ENCODE assay signal across 8 cellular contexts in genomic region chr14:34331728-34332623, GRCh38.
DNase-seq lines count a peak whose midpoint lies in the region; ATAC-seq and TF ChIP-seq lines count a peak whose summit lies in the region.

No MANE protein-coding gene starts in this region.

- TF ChIP-seq CTCF in mesothelial cell of epicardium (IDR thresholded peaks at IDR 0.05; ENCODE audit: unreplicated experiment), result peak; percentile 71

- peaks cover 12% of the 10 kb centered on the region for H3K4me1 Mint-ChIP-seq in mesothelial cell of epicardium

- ATAC-seq in GM18873 (IDR thresholded peaks at IDR 0.05; ENCODE audit: low FRiP score, unreplicated experiment) (peak; percentile 99), HG03097 (IDR thresholded peaks at IDR 0.05; ENCODE audit: low FRiP score, unreplicated experiment) (peak; percentile 74)

- no peaks in the 10 kb centered on the region for H3K36me3 Mint-ChIP-seq in mesothelial cell of epicardium

- no peaks in the 10 kb centered on the region for H3K27me3 Mint-ChIP-seq in mesothelial cell of epicardium (ENCODE audit: low read depth)

- H3K4me3 Mint-ChIP-seq in mesothelial cell of epicardium, result no peak overlapping the region

- DNase-seq in AML-193 (lab: John Stamatoyannopoulos, UW) (peak; percentile 8 to 42), NCI-H2171 treated with DMSO at 0.1 percent for 48 hours (lab: John Stamatoyannopoulos, UW) (peak; percentile 67), dermis blood vessel endothelial cell (peak; percentile 73), mesothelial cell of epicardium (ENCODE audit: low spot score in 2 of 2, unreplicated experiment in 2 of 2) (peak; percentile 29 to 77)
- peak; percentile 31 for DNase-seq in activated CD4-positive, alpha-beta T cell treated with anti-CD3 and anti-CD28 coated beads for 1 hour
- DNase-seq in stimulated activated CD8-positive, alpha-beta memory T cell treated with anti-CD3 and anti-CD28 coated beads, Interleukin-7, amount 100 ng/mL, for 4 hours (ENCODE audit: low read depth in 2 of 2), result peak; percentile 9 to 10

- peak overlapping the region; percentile 67 for H3K27ac Mint-ChIP-seq in mesothelial cell of epicardium

- H3K9me3 Mint-ChIP-seq in mesothelial cell of epicardium, result no peaks in the 10 kb centered on the region

Comparison
In these comparisons a context has a peak if more than half of its experiments do, and no peak if none do; other contexts are left out.
1. Peak in every context shown above with its lines: DNase-seq and ATAC-seq.
2. DNase-seq: peak in every context shown above with its lines; median percentile 73 in dermis blood vessel endothelial cell; 67 in NCI-H2171 treated with DMSO at 0.1 percent for 48 hours; 53 in mesothelial cell of epicardium; 31 in activated CD4-positive, alpha-beta T cell treated with anti-CD3 and anti-CD28 coated beads for 1 hour; 25 in AML-193; 10 in stimulated activated CD8-positive, alpha-beta memory T cell treated with anti-CD3 and anti-CD28 coated beads, Interleukin-7, amount 100 ng/mL, for 4 hours.